In genomic region chr10:43595739-43596298, GRCh38 we compare ENCODE assay signal across 9 cellular contexts. TPM values are rescaled to one million over a fixed set of nuclear protein-coding genes. Genes with fewer than 3 reads are reported as not detected.
DNase-seq lines count a peak whose midpoint lies in the region; ATAC-seq and TF ChIP-seq lines count a peak whose summit lies in the region.
"Had no signal": no experiment of that assay in that cellular context is flagged by ENCODE, and none has a peak within 500 bp of the region (broad histone marks: within the 10 kb centered on the region; RNA-seq: fewer than 3 reads in every experiment).

No MANE protein-coding gene starts in this region.

- H3K27ac ChIP-seq in breast epithelium (no peak overlapping the region), gastrocnemius medialis (no peak overlapping the region)
- H3K27ac ChIP-seq: heart left ventricle had no signal

- DNase-seq in RPMI7951 (ENCODE audit: low read depth) (peak; percentile 46), naive B cell (no peak), DMS 273 (lab: John Stamatoyannopoulos, UW; ENCODE audit: unreplicated experiment) (no peak), breast epithelium (ENCODE audit: low spot score in 2 of 2) (no peak), gastrocnemius medialis (no peak), SKM-1 treated with dmso at 0.1 percent for 144 hours (lab: John Stamatoyannopoulos, UW; ENCODE audit: unreplicated experiment) (no peak)

- peak; percentile 30 for ATAC-seq in GM19025 (IDR thresholded peaks at IDR 0.05; ENCODE audit: low read depth, unreplicated experiment)
- peak; percentile 64 for ATAC-seq in HG02885 (IDR thresholded peaks at IDR 0.05; ENCODE audit: poor library complexity, unreplicated experiment)
- peak; percentile 16 to 24 for ATAC-seq in naive B cell (ENCODE audit: low read depth in 2 of 2)
- no peak for ATAC-seq in gastrocnemius medialis

- peak overlapping the region in 7 of 8 donors; percentile 73 to 97 (median 87) for H3K4me3 Mint-ChIP-seq in naive B cell

- H3K36me3 Mint-ChIP-seq in naive B cell: peaks cover 0 to 13% of the 10 kb centered on the region in 2 donors

- H3K4me1 ChIP-seq in breast epithelium (no peaks in the 10 kb centered on the region), gastrocnemius medialis (no peaks in the 10 kb centered on the region)

- H3K4me3 ChIP-seq in breast epithelium: no peak overlapping the region
- H3K4me3 ChIP-seq in gastrocnemius medialis: peak overlapping the region in 1 of 4 donors; percentile 19

- H3K27me3 ChIP-seq in breast epithelium (no peaks in the 10 kb centered on the region), gastrocnemius medialis (no peaks in the 10 kb centered on the region)
- H3K27me3 ChIP-seq: heart left ventricle had no signal

- peaks cover 19 to 29% (median 26%) of the 10 kb centered on the region in 3 donors for H3K4me1 Mint-ChIP-seq in naive B cell

- no peaks in the 10 kb centered on the region for H3K27me3 Mint-ChIP-seq in naive B cell

- no peak for TF ChIP-seq POLR2A in breast epithelium (IDR thresholded peaks at IDR 0.05)
- no peak for TF ChIP-seq POLR2A in gastrocnemius medialis (IDR thresholded peaks at IDR 0.05)

- peaks cover 0 to 9% (median 4%) of the 10 kb centered on the region in 7 donors for H3K9me3 Mint-ChIP-seq in naive B cell

- peak overlapping the region; percentile 69 to 92 (median 76) for H3K27ac Mint-ChIP-seq in naive B cell

- no peaks in the 10 kb centered on the region for H3K36me3 ChIP-seq in breast epithelium
- H3K36me3 ChIP-seq in gastrocnemius medialis: no peaks in the 10 kb centered on the region
- H3K36me3 ChIP-seq: heart left ventricle had no signal

- no peak for TF ChIP-seq CTCF in breast epithelium (IDR thresholded peaks at IDR 0.05)
- no peak for TF ChIP-seq CTCF in gastrocnemius medialis (IDR thresholded peaks at IDR 0.05 in 4 of 5, conservative IDR thresholded peaks at IDR 0.05 in 1 of 5)

- in situ Hi-C loops in gastrocnemius medialis (cut with MboI; ENCODE audit: low sequenced_read_pairs in 4 of 4): no loop called here

- intact Hi-C loops in breast epithelium (cut with DNase I; ENCODE audit: low total_unique reads): no loop called here
- intact Hi-C loops in gastrocnemius medialis (cut with DNase I; ENCODE audit: low total_unique reads): no loop called here

- H3K9me3 ChIP-seq in breast epithelium (peaks cover 0 to 7% of the 10 kb centered on the region in 2 donors), gastrocnemius medialis (no peaks in the 10 kb centered on the region)

RNA-seq across cellular contexts. Expression of gene ZNF485, which starts 10.4 kb away (rescaled TPM):
- total RNA-seq in RPMI7951 (2014; rRNA removed; shearing (Covaris generic)): 4.1 and 5.2 TPM in 2 replicates
- polyA plus RNA-seq in naive B cell (ENCODE audit: low read depth in 6 of 6): 1 to 10 TPM; 3.7 to 9.4 (median 7.4) TPM
- total RNA-seq in breast epithelium (1 to 10 TPM; 3.9 to 4.5 (median 4.0) TPM), gastrocnemius medialis (1 to 10 TPM; 2.6 to 3.7 (median 2.9) TPM)

RNA-seq across cellular contexts. Expression of gene ZNF239, which starts 21.4 kb away (rescaled TPM):
- total RNA-seq in RPMI7951 (2014; rRNA removed; shearing (Covaris generic)): 2.2 and 2.4 TPM in 2 replicates
- 10 to 100 TPM in 1 of 6 donors, 1 to 10 TPM in 5; 1.9 to 14.1 (median 3.0) TPM for polyA plus RNA-seq in naive B cell (ENCODE audit: low read depth in 6 of 6)
- 1 to 10 TPM; 2.7 to 9.1 (median 8.5) TPM for total RNA-seq in breast epithelium
- total RNA-seq in gastrocnemius medialis: 1 to 10 TPM; 2.0 to 4.3 (median 3.2) TPM

RNA-seq across cellular contexts. Expression of gene ZNF32, which starts 52.9 kb away (rescaled TPM):
- 21.0 and 23.8 TPM in 2 replicates for total RNA-seq in RPMI7951 (2014; rRNA removed; shearing (Covaris generic))
- polyA plus RNA-seq in naive B cell (ENCODE audit: low read depth in 6 of 6): 100 to 1,000 TPM in 1 of 6 donors, 10 to 100 TPM in 5; 68.9 to 135 (median 83.1) TPM
- total RNA-seq in breast epithelium (10 to 100 TPM; 53.1 to 74.3 (median 54.4) TPM), gastrocnemius medialis (10 to 100 TPM; 38.1 to 65.5 (median 61.5) TPM)

Comparison
In these comparisons a context has a peak if more than half of its experiments do, and no peak if none do; other contexts are left out.
1. ATAC-seq: peak in GM19025 (single experiment), HG02885 (single experiment) and naive B cell (2 of 2); none in gastrocnemius medialis (0 of 2).